ENCODE assay signal across 20 cellular contexts in genomic region chr7:133391220-133391619, GRCh38.
"Had no signal": no experiment of that assay in that cellular context is flagged by ENCODE, and none has a peak within 500 bp of the region (broad histone marks: within the 10 kb centered on the region; RNA-seq: fewer than 3 reads in every experiment).

No MANE protein-coding gene starts in this region.

- H3K9ac ChIP-seq: neural progenitor cell had no signal

- H2AFZ ChIP-seq: neural progenitor cell had no signal

- H3K36me3 Mint-ChIP-seq: natural killer cell; stimulated activated effector memory CD8-positive, alpha-beta T cell treated with anti-CD3 and anti-CD28 coated beads, Interleukin-12 subunit alpha, Interleukin-12 subunit beta, amount 100 ng/mL, for 72 hours had no signal

- H3K27me3 Mint-ChIP-seq: progenitor cell of endocrine pancreas had no signal

- H3K27ac Mint-ChIP-seq: natural killer cell; neural progenitor cell; progenitor cell of endocrine pancreas; stimulated activated effector memory CD8-positive, alpha-beta T cell treated with anti-CD3 and anti-CD28 coated beads, Interleukin-12 subunit alpha, Interleukin-12 subunit beta, amount 100 ng/mL, for 72 hours had no signal

- H3K36me3 ChIP-seq: gastroesophageal sphincter, neural progenitor cell, pancreas, right lobe of liver, tibial artery, upper lobe of left lung, uterus had no signal

- H3K9me3 Mint-ChIP-seq: stimulated activated effector memory CD8-positive, alpha-beta T cell treated with anti-CD3 and anti-CD28 coated beads, Interleukin-12 subunit alpha, Interleukin-12 subunit beta, amount 100 ng/mL, for 72 hours had no signal

- DNase-seq: effector memory CD4-positive, alpha-beta T cell; glutamatergic neuron; kidney glomerular epithelial cell; mammary epithelial cell; natural killer cell; pancreas; retina; right lobe of liver; stimulated activated CD4-positive, alpha-beta T cell treated with anti-CD3 and anti-CD28 coated beads, Interleukin-4, amount 100 ng/mL, for 1 hour; stimulated activated CD8-positive, alpha-beta memory T cell treated with anti-CD3 and anti-CD28 coated beads, Interleukin-4, amount 100 ng/mL, for 48 hours; stimulated activated naive CD8-positive, alpha-beta T cell treated with anti-CD3 and anti-CD28 coated beads, Interleukin-15, Interleukin-2, amounts not matched to agents 100 U/mL and 50 U/mL, for 24 hours; tibial artery; upper lobe of left lung; uterus had no signal

- H3K4me3 ChIP-seq: coronary artery, gastroesophageal sphincter, neural progenitor cell, pancreas, right lobe of liver, tibial artery, upper lobe of left lung, uterus had no signal

- H3K4me2 ChIP-seq: neural progenitor cell had no signal

- H3K9me3 ChIP-seq: gastroesophageal sphincter, pancreas, right lobe of liver, tibial artery, upper lobe of left lung, uterus had no signal

- H3K27me3 ChIP-seq: gastroesophageal sphincter, neural progenitor cell, pancreas, right lobe of liver, tibial artery, upper lobe of left lung, uterus had no signal

- H3K4me3 Mint-ChIP-seq: natural killer cell; neural progenitor cell; stimulated activated effector memory CD8-positive, alpha-beta T cell treated with anti-CD3 and anti-CD28 coated beads, Interleukin-12 subunit alpha, Interleukin-12 subunit beta, amount 100 ng/mL, for 72 hours had no signal

- FAIRE-seq: endometrium, pancreas had no signal

- H3K27ac ChIP-seq: coronary artery, gastroesophageal sphincter, neural progenitor cell, pancreas, right lobe of liver, tibial artery, upper lobe of left lung, uterus had no signal

- H3K4me1 ChIP-seq: gastroesophageal sphincter, right lobe of liver, upper lobe of left lung, uterus had no signal
